In genomic region chr16:89574681-89575246, GRCh38 we compare ENCODE assay signal across 8 cellular contexts.
A peak's percentile ranks its signal among the peaks of the same experiment; 100 is the strongest.
DNase-seq lines count a peak whose midpoint lies in the region; ATAC-seq and TF ChIP-seq lines count a peak whose summit lies in the region.

No MANE protein-coding gene starts in this region.

- ATAC-seq in HG02798 (IDR thresholded peaks at IDR 0.05; ENCODE audit: poor library complexity, unreplicated experiment) (peak; percentile 53), RWPE2 (ENCODE audit: low read depth) (peak; percentile 62), HG03520 (IDR thresholded peaks at IDR 0.05; ENCODE audit: unreplicated experiment) (no peak)

- DNase-seq in DMS53 treated with DMSO at 0.1 percent for 48 hours (lab: John Stamatoyannopoulos, UW; ENCODE audit: unreplicated experiment) (peak; percentile 43), RWPE2 (ENCODE audit: low spot score) (peak; percentile 65), astrocyte of the hippocampus (ENCODE audit: low read depth, low spot score) (peak; percentile 91), NK-92 (lab: John Stamatoyannopoulos, UW; ENCODE audit: unreplicated experiment) (no peak)
- DNase-seq in stimulated activated CD4-positive, alpha-beta T cell treated with anti-CD3 and anti-CD28 coated beads, Interleukin-4, amount 100 ng/mL, for 48 hours (ENCODE audit: low read depth in 2 of 2), result peak; percentile 55 to 56

- H3K36me3 ChIP-seq in RWPE2 (ENCODE audit: low read depth) (peaks cover 13% of the 10 kb centered on the region), iPS-20b (ENCODE audit: insufficient read depth, low read depth, low read length) (0 out of 2 replicates have a peak, but pooled peaks cover 6% of the 10 kb centered on the region)

- H3K27ac ChIP-seq in RWPE2 (ENCODE audit: poor library complexity, severe bottlenecking), result no peak overlapping the region
- no peak overlapping the region for H3K27ac ChIP-seq in iPS-20b (ENCODE audit: low read length)

- peak overlapping the region; percentile 81 for H3K4me3 ChIP-seq in RWPE2 (ENCODE audit: severe bottlenecking)
- H3K4me3 ChIP-seq in iPS-20b (ENCODE audit: low read length), result peak overlapping the region; percentile 64; the same call in 1 of the 2 replicates

- H3K4me1 ChIP-seq in RWPE2 (ENCODE audit: insufficient read depth, poor library complexity, severe bottlenecking) (no peaks in the 10 kb centered on the region), iPS-20b (ENCODE audit: insufficient read depth, low read length) (no peaks in the 10 kb centered on the region; the same call in 1 of the 2 replicates)

- H3K27me3 ChIP-seq in RWPE2 (ENCODE audit: insufficient read depth, poor library complexity, severe bottlenecking) (no peaks in the 10 kb centered on the region), iPS-20b (ENCODE audit: insufficient read depth, low read length) (peaks cover 63% of the 10 kb centered on the region)

- no peaks in the 10 kb centered on the region for H3K9me3 ChIP-seq in RWPE2 (ENCODE audit: severe bottlenecking)
- no peaks in the 10 kb centered on the region for H3K9me3 ChIP-seq in iPS-20b (ENCODE audit: insufficient read depth, low read depth, low read length)

- no peak overlapping the region; the same call in 1 of the 2 replicates for H3K9ac ChIP-seq in iPS-20b (ENCODE audit: low read depth, low read length)

- TF ChIP-seq CTCF in RWPE2 (IDR thresholded peaks at IDR 0.05; ENCODE audit: poor library complexity, severe bottlenecking), result peak; percentile 80
